In genomic region chr1:213201380-213202155, GRCh38 we compare ENCODE assay signal across 26 cellular contexts.
DNase-seq lines count a peak whose midpoint lies in the region; ATAC-seq and TF ChIP-seq lines count a peak whose summit lies in the region.
"Had no signal": no experiment of that assay in that cellular context is flagged by ENCODE, and none has a peak within 500 bp of the region (broad histone marks: within the 10 kb centered on the region; RNA-seq: fewer than 3 reads in every experiment).

No MANE protein-coding gene starts in this region.

- H3K36me3 ChIP-seq in breast epithelium, result no peaks in the 10 kb centered on the region
- no peaks in the 10 kb centered on the region for H3K36me3 ChIP-seq in CD8-positive, alpha-beta T cell (ENCODE audit: insufficient read depth, low read length)
- H3K36me3 ChIP-seq: WERI-Rb-1 had no signal

- no peak overlapping the region for H3K27ac ChIP-seq in breast epithelium
- H3K27ac ChIP-seq in CD8-positive, alpha-beta T cell (ENCODE audit: low read depth, low read length), result no peak overlapping the region
- H3K27ac ChIP-seq: ascending aorta, neural progenitor cell, WERI-Rb-1 had no signal

- no peak for TF ChIP-seq POLR2A in breast epithelium (IDR thresholded peaks at IDR 0.05)

- H3K9me3 Mint-ChIP-seq in MCF 10A (ENCODE audit: unreplicated experiment) (peaks cover 15% of the 10 kb centered on the region), chondrocyte (ENCODE audit: low read depth) (peaks cover 27% of the 10 kb centered on the region)
- peaks cover 19% of the 10 kb centered on the region for H3K9me3 Mint-ChIP-seq in CD8-positive, alpha-beta T cell
- H3K9me3 Mint-ChIP-seq: type B pancreatic cell had no signal

- no peaks in the 10 kb centered on the region for H3K4me1 ChIP-seq in breast epithelium
- no peaks in the 10 kb centered on the region for H3K4me1 ChIP-seq in CD8-positive, alpha-beta T cell (ENCODE audit: insufficient read depth, low read length)
- H3K4me1 ChIP-seq: ascending aorta, neural progenitor cell had no signal

- H3K4me1 Mint-ChIP-seq in MCF 10A (ENCODE audit: insufficient read depth, unreplicated experiment), result peaks cover 28% of the 10 kb centered on the region
- H3K4me1 Mint-ChIP-seq in chondrocyte (ENCODE audit: low read depth), result peaks cover 7% of the 10 kb centered on the region
- no peaks in the 10 kb centered on the region for H3K4me1 Mint-ChIP-seq in CD8-positive, alpha-beta T cell (ENCODE audit: low read depth)
- H3K4me1 Mint-ChIP-seq: activated naive CD4-positive, alpha-beta T cell treated with anti-CD3 and anti-CD28 coated beads, Interleukin-2, amount 50 U/mL, for 24 hours; neural progenitor cell had no signal

- TF ChIP-seq CTCF in MCF 10A (IDR thresholded peaks at IDR 0.05; ENCODE audit: unreplicated experiment) (no peak), breast epithelium (IDR thresholded peaks at IDR 0.05) (no peak), chondrocyte (IDR thresholded peaks at IDR 0.05) (no peak)
- no peak for TF ChIP-seq CTCF in CD8-positive, alpha-beta T cell (IDR thresholded peaks at IDR 0.05)

- H3K9me3 ChIP-seq in breast epithelium, result peaks cover 0 to 12% of the 10 kb centered on the region in 2 donors
- H3K9me3 ChIP-seq in CD8-positive, alpha-beta T cell (ENCODE audit: low read length), result no peaks in the 10 kb centered on the region

- no peaks in the 10 kb centered on the region for H3K27me3 ChIP-seq in breast epithelium
- H3K27me3 ChIP-seq in CD8-positive, alpha-beta T cell (ENCODE audit: insufficient read depth, low read length), result no peaks in the 10 kb centered on the region
- H3K27me3 ChIP-seq: ascending aorta, neural progenitor cell had no signal

- CTCF ChIA-PET in MCF 10A (lab: Yijun Ruan, JAX), result interaction anchor here (0.5 to 1.8 kb wide), 13 partner anchors 12 to 949 kb away, joined by 3 to 7 read pairs (median 4); no protein-coding TSS in a partner anchor
- CTCF ChIA-PET in CD8-positive, alpha-beta T cell (lab: Charles Lee), result no interaction called here

- H3K27ac Mint-ChIP-seq in MCF 10A (ENCODE audit: low read depth, unreplicated experiment) (peak overlapping the region; percentile 98), chondrocyte (ENCODE audit: unreplicated experiment) (peak overlapping the region; percentile 8)
- H3K27ac Mint-ChIP-seq in CD8-positive, alpha-beta T cell, result no peak overlapping the region
- H3K27ac Mint-ChIP-seq: activated CD4-positive, alpha-beta T cell treated with anti-CD3 and anti-CD28 coated beads, Interleukin-2, amount 10 ng/mL, durations not matched to agents 7 days and 5 days; activated naive CD4-positive, alpha-beta T cell treated with anti-CD3 and anti-CD28 coated beads, Interleukin-2, amount 50 U/mL, for 24 hours; H9; neural progenitor cell; T-helper 2 cell treated with Interferon-gamma antibody and Interleukin-4, amounts not matched to agents 5 μg/mL and 100 μg/mL, for 36 hours; type B pancreatic cell had no signal

- POLR2A ChIA-PET in MCF 10A (lab: Yijun Ruan, JAX), result interaction anchor here (0.5 to 1.8 kb wide), 19 partner anchors 11 to 1069 kb away, joined by 3 to 10 read pairs (median 3); partner anchors contain the start of genes NSL1 and RPS6KC1
- POLR2A ChIA-PET in CD8-positive, alpha-beta T cell (lab: Charles Lee), result no interaction called here

- intact Hi-C loops in MCF 10A (cut with micrococcal nuclease), result no loop called here
- intact Hi-C loops in breast epithelium (cut with DNase I; ENCODE audit: low total_unique reads), result no loop called here
- intact Hi-C loops in CD8-positive, alpha-beta T cell (cut with DNase I, micrococcal nuclease), result no loop called here

- ATAC-seq in GM18868 (IDR thresholded peaks at IDR 0.05; ENCODE audit: unreplicated experiment), result no peak
- ATAC-seq in CD8-positive, alpha-beta T cell, result no peak
- ATAC-seq: Right ventricle myocardium inferior had no signal

- H3K4me3 Mint-ChIP-seq in MCF 10A (ENCODE audit: unreplicated experiment) (peak overlapping the region; percentile 50), chondrocyte (ENCODE audit: unreplicated experiment) (no peak overlapping the region)
- no peak overlapping the region for H3K4me3 Mint-ChIP-seq in CD8-positive, alpha-beta T cell
- H3K4me3 Mint-ChIP-seq: activated CD4-positive, alpha-beta T cell treated with anti-CD3 and anti-CD28 coated beads, Interleukin-2, amount 10 ng/mL, durations not matched to agents 7 days and 5 days; activated naive CD4-positive, alpha-beta T cell treated with anti-CD3 and anti-CD28 coated beads, Interleukin-2, amount 50 U/mL, for 24 hours; H9; neural progenitor cell; T-helper 2 cell treated with Interferon-gamma antibody and Interleukin-4, amounts not matched to agents 5 μg/mL and 100 μg/mL, for 36 hours; type B pancreatic cell had no signal

- no TSS peak for BruUV-seq in MCF 10A (replicated peaks; lab: Mats Ljungman, UMichigan)

- H3K4me3 ChIP-seq in breast epithelium, result no peak overlapping the region
- H3K4me3 ChIP-seq in CD8-positive, alpha-beta T cell (ENCODE audit: low read depth, low read length), result no peak overlapping the region
- H3K4me3 ChIP-seq: ascending aorta, neural progenitor cell had no signal

- DNase-seq in MCF 10A (ENCODE audit: unreplicated experiment), result peak; percentile 90
- DNase-seq in breast epithelium (ENCODE audit: low spot score in 2 of 2), result no peak
- no peak for DNase-seq in chondrocyte (ENCODE audit: low spot score)
- peak; percentile 91 for DNase-seq in iris pigment epithelial cell (ENCODE audit: low read depth)
- no peak for DNase-seq in hippocampal formation (lab: John Stamatoyannopoulos, UW)
- DNase-seq in NCI-H2081 treated with DMSO at 0.1 percent for 48 hours (lab: John Stamatoyannopoulos, UW), result no peak
- DNase-seq in CD8-positive, alpha-beta T cell, result no peak
- DNase-seq: activated CD4-positive, alpha-beta T cell treated with anti-CD3 and anti-CD28 coated beads, Interleukin-2, amount 10 ng/mL, durations not matched to agents 7 days and 5 days; AML-193; DMS79; effector CD4-positive, alpha-beta T cell; erythroblast; glutamatergic neuron; H9; Karpas-422; NCI-H1092 treated with DMSO at 0.1 percent for 48 hours; NCI-H2081; NCI-H446; WERI-Rb-1 had no signal

- H3K27me3 Mint-ChIP-seq in MCF 10A (ENCODE audit: insufficient read depth, unreplicated experiment), result no peaks in the 10 kb centered on the region
- no peaks in the 10 kb centered on the region for H3K27me3 Mint-ChIP-seq in chondrocyte (ENCODE audit: low read depth)
- no peaks in the 10 kb centered on the region for H3K27me3 Mint-ChIP-seq in CD8-positive, alpha-beta T cell (ENCODE audit: low read depth)
- H3K27me3 Mint-ChIP-seq: activated CD4-positive, alpha-beta T cell treated with anti-CD3 and anti-CD28 coated beads, Interleukin-2, amount 10 ng/mL, durations not matched to agents 7 days and 5 days; activated naive CD4-positive, alpha-beta T cell treated with anti-CD3 and anti-CD28 coated beads, Interleukin-2, amount 50 U/mL, for 24 hours; type B pancreatic cell had no signal

- H3K36me3 Mint-ChIP-seq in MCF 10A (ENCODE audit: insufficient read depth, unreplicated experiment), result peaks cover 9% of the 10 kb centered on the region
- H3K36me3 Mint-ChIP-seq in chondrocyte (ENCODE audit: low read depth), result peaks cover 37% of the 10 kb centered on the region
- H3K36me3 Mint-ChIP-seq in CD8-positive, alpha-beta T cell, result peaks cover 65% of the 10 kb centered on the region

Comparison
In these comparisons a context has a peak if more than half of its experiments do, and no peak if none do; other contexts are left out.
1. DNase-seq: peak in MCF 10A (single experiment) and iris pigment epithelial cell (single experiment); none in breast epithelium (0 of 2), chondrocyte (single experiment), hippocampal formation (0 of 2), NCI-H2081 treated with DMSO at 0.1 percent for 48 hours (single experiment) and CD8-positive, alpha-beta T cell (0 of 7).